9 cellular contexts compared by ENCODE assay signal in the genomic region with DNA sequence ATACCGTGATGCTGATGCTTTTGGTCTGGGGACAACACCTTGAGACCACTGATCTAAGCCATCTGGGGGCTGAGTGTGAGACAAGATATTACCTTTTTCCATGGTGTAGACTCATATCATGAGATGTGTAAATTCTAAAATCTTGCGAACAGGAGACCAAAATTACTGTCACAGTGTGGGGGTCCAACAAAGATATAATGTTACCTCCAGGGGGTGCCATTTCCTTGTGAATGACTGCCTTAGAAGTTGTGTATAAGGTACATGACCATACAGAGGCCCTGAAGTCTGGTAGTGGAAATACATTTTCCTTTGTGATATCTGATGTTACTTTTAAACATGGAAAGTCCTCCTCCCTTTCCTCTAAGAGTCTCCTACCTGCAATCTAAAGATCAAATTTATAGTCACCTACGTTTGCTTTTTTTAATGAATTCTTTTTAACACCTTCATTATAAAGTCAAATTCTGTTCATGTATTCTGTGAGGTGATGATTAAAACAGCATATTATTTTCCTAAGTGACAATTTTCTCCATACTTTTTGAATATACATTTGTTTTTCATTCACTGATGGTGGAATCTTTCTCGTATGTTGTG.
DNase-seq lines count a peak whose midpoint lies in the region; ATAC-seq and TF ChIP-seq lines count a peak whose summit lies in the region.
"Had no signal": no experiment of that assay in that cellular context is flagged by ENCODE, and none has a peak within 500 bp of the region (broad histone marks: within the 10 kb centered on the region; RNA-seq: fewer than 3 reads in every experiment).

No MANE protein-coding gene starts in this region.

- H3K27ac Mint-ChIP-seq in GM23338: no peak overlapping the region
- H3K27ac Mint-ChIP-seq: activated B cell treated with CpG ODN at 0.5 μM for 24 hours had no signal

- H3K79me2 ChIP-seq in GM23338 (replicated peaks; ENCODE audit: insufficient read depth): no peaks in the 10 kb centered on the region

- intact Hi-C loops in body of pancreas (cut with DNase I): loop anchor here (10.0 kb wide), 1 partner anchor 1233 kb away; no protein-coding TSS in a partner anchor

- no peaks in the 10 kb centered on the region for H3K27me3 ChIP-seq in GM23338 (ENCODE audit: insufficient read depth)
- H3K27me3 ChIP-seq in body of pancreas: no peaks in the 10 kb centered on the region
- H3K27me3 ChIP-seq in MG63: no peaks in the 10 kb centered on the region

- no peak overlapping the region for H3K4me3 ChIP-seq in GM23338
- no peak overlapping the region for H3K4me3 ChIP-seq in body of pancreas
- H3K4me3 ChIP-seq in MG63: no peak overlapping the region

- no peaks in the 10 kb centered on the region for H3F3A ChIP-seq in GM23338 (replicated peaks; ENCODE audit: low read depth)

- H3K36me3 ChIP-seq in GM23338 (ENCODE audit: insufficient read depth) (no peaks in the 10 kb centered on the region), body of pancreas (replicated peaks in 1 of 2; ENCODE audit: insufficient read depth in 1 of 2, low read depth in 2 of 2) (no peaks in the 10 kb centered on the region), MG63 (no peaks in the 10 kb centered on the region)

- TF ChIP-seq CTCF in GM23338 (conservative IDR thresholded peaks at IDR 0.05; ENCODE audit: low read depth in 2 of 2) (peak; percentile 71 to 73), body of pancreas (IDR thresholded peaks at IDR 0.05) (peak in 6 of 7 experiments; percentile 25 to 59 (median 54))

- no peaks in the 10 kb centered on the region; the same call in 2 of the 3 replicates for H3K36me3 Mint-ChIP-seq in GM23338 (ENCODE audit: low read depth)

- no peak overlapping the region for H3K4me3 Mint-ChIP-seq in GM23338
- H3K4me3 Mint-ChIP-seq: activated B cell treated with CpG ODN at 0.5 μM for 24 hours had no signal

- no peaks in the 10 kb centered on the region for H4K20me1 ChIP-seq in GM23338 (replicated peaks; ENCODE audit: insufficient read depth)

- H3K9me2 ChIP-seq in GM23338 (ENCODE audit: insufficient read depth): no peaks in the 10 kb centered on the region

- no peak for TF ChIP-seq POLR2A in body of pancreas (IDR thresholded peaks at IDR 0.05)

- in situ Hi-C loops in G401 (cut with HindIII; ENCODE audit: low sequenced_read_pairs): no loop called here

- 78 to 86% methylated on average over 4 of the region's 4 CpGs for WGBS in body of pancreas, 2 donors

- DNase-seq in G401 (ENCODE audit: low spot score) (peak; percentile 51), GM23338 (ENCODE audit: low spot score) (peak; percentile 82), NCI-H1930 (lab: John Stamatoyannopoulos, UW) (peak; percentile 26 to 48), body of pancreas (peak in 2 of 4 donors; percentile 13 to 34), kidney tubule cell (ENCODE audit: low spot score) (peak; percentile 53), MG63 (no peak)
- no peak for DNase-seq in central memory CD4-positive, alpha-beta T cell
- DNase-seq: activated B cell treated with CpG ODN at 0.5 μM for 24 hours had no signal

- H3K9me3 ChIP-seq in body of pancreas (no peaks in the 10 kb centered on the region), MG63 (no peaks in the 10 kb centered on the region)

- H3K27ac ChIP-seq in GM23338 (ENCODE audit: low read depth) (no peak overlapping the region), body of pancreas (no peak overlapping the region)

- no peak overlapping the region for H2AFZ ChIP-seq in GM23338

- ATAC-seq in GM23338: peak; percentile 94
- ATAC-seq in body of pancreas: peak; percentile 60
- no peak for ATAC-seq in HG02763 (IDR thresholded peaks at IDR 0.05; ENCODE audit: unreplicated experiment)

- H3K27me3 Mint-ChIP-seq in GM23338 (ENCODE audit: insufficient read depth, low read depth, poor library complexity): peaks cover 3% of the 10 kb centered on the region
- H3K27me3 Mint-ChIP-seq: activated B cell treated with CpG ODN at 0.5 μM for 24 hours had no signal

- H3K4me1 Mint-ChIP-seq in GM23338: peaks cover 38% of the 10 kb centered on the region
- H3K4me1 Mint-ChIP-seq: activated B cell treated with CpG ODN at 0.5 μM for 24 hours had no signal

- no peak overlapping the region for H3K4me2 ChIP-seq in GM23338

- H3K9me3 Mint-ChIP-seq in GM23338: no peaks in the 10 kb centered on the region
- H3K9me3 Mint-ChIP-seq: activated B cell treated with CpG ODN at 0.5 μM for 24 hours had no signal

- H3K4me1 ChIP-seq in GM23338 (ENCODE audit: insufficient read depth) (peaks cover 23% of the 10 kb centered on the region), body of pancreas (peaks cover 8% of the 10 kb centered on the region)

TF ChIP-seq in GM23338, 12 proteins besides CTCF, POLR2A, EP300 and RAD21:
- TF ChIP-seq ZNF114 (CRISPR knock-in tag; IDR thresholded peaks at IDR 0.05) (no peak), JUNB (IDR thresholded peaks at IDR 0.05; ENCODE audit: unreplicated experiment) (no peak), ZNF331 (CRISPR knock-in tag; IDR thresholded peaks at IDR 0.05; ENCODE audit: low read depth) (no peak), EZH2phosphoT487 (IDR thresholded peaks at IDR 0.05; ENCODE audit: unreplicated experiment) (no peak), CREB1 (CRISPR knock-in tag; IDR thresholded peaks at IDR 0.05; ENCODE audit: low read depth) (no peak)
TF ChIP-seq in GM23338: peak in this region for 0.

Comparison
In these comparisons a context has a peak if more than half of its experiments do, and no peak if none do; other contexts are left out.
1. DNase-seq: peak in G401 (single experiment), GM23338 (single experiment), NCI-H1930 (2 of 2) and kidney tubule cell (single experiment); none in MG63 (single experiment) and central memory CD4-positive, alpha-beta T cell (single experiment).